ENCODE assay signal across 18 cellular contexts in genomic region chr14:65213316-65213715, GRCh38.
A peak's percentile ranks its signal among the peaks of the same experiment; 100 is the strongest.
DNase-seq lines count a peak whose midpoint lies in the region; ATAC-seq, FAIRE-seq and TF ChIP-seq lines count a peak whose summit lies in the region.
"Had no signal": no experiment of that assay in that cellular context is flagged by ENCODE, and none has a peak within 500 bp of the region (broad histone marks: within the 10 kb centered on the region; RNA-seq: fewer than 3 reads in every experiment).

No MANE protein-coding gene starts in this region.

- H3K4me1 Mint-ChIP-seq in astrocyte (ENCODE audit: low read depth, unreplicated experiment) = peaks cover 23% of the 10 kb centered on the region
- H3K4me1 Mint-ChIP-seq in stimulated activated memory B cell treated with anti-CD40 and anti-IgM and Interleukin-4, amounts not matched to agents 10 μg/mL and 1 μg/mL and 100 μg/mL, for 72 hours = peaks cover 62% of the 10 kb centered on the region

- H3K9me3 ChIP-seq in HAP-1 (no peaks in the 10 kb centered on the region), astrocyte (ENCODE audit: insufficient read depth, low read depth, low read length) (no peaks in the 10 kb centered on the region), iPS-20b (ENCODE audit: insufficient read depth, low read depth, low read length) (no peaks in the 10 kb centered on the region), BE2C (no peaks in the 10 kb centered on the region)

- H3K4me2 ChIP-seq in astrocyte (ENCODE audit: low read length) = no peak overlapping the region

- peaks cover 3% of the 10 kb centered on the region for H3K36me3 Mint-ChIP-seq in astrocyte (ENCODE audit: low read depth, unreplicated experiment)
- H3K36me3 Mint-ChIP-seq in stimulated activated memory B cell treated with anti-CD40 and anti-IgM and Interleukin-4, amounts not matched to agents 10 μg/mL and 1 μg/mL and 100 μg/mL, for 72 hours = peaks cover 6% of the 10 kb centered on the region
- H3K36me3 Mint-ChIP-seq: CD8-positive, alpha-beta T cell had no signal

- no peaks in the 10 kb centered on the region for H4K20me1 ChIP-seq in astrocyte (ENCODE audit: insufficient read depth, low read length)

- no peaks in the 10 kb centered on the region for H3K9me3 Mint-ChIP-seq in astrocyte (ENCODE audit: unreplicated experiment)
- no peaks in the 10 kb centered on the region for H3K9me3 Mint-ChIP-seq in stimulated activated memory B cell treated with anti-CD40 and anti-IgM and Interleukin-4, amounts not matched to agents 10 μg/mL and 1 μg/mL and 100 μg/mL, for 72 hours
- H3K9me3 Mint-ChIP-seq: CD8-positive, alpha-beta T cell had no signal

- H3K27ac ChIP-seq in astrocyte (ENCODE audit: low read depth, low read length) (no peak overlapping the region), iPS-20b (ENCODE audit: low read length) (no peak overlapping the region)

- no peak overlapping the region for H2AFZ ChIP-seq in astrocyte (ENCODE audit: low read depth, low read length)

- H3K27me3 ChIP-seq in HAP-1 (ENCODE audit: low read depth) (no peaks in the 10 kb centered on the region), astrocyte (ENCODE audit: insufficient read depth, low read length) (no peaks in the 10 kb centered on the region), iPS-20b (ENCODE audit: insufficient read depth, low read length) (no peaks in the 10 kb centered on the region), BE2C (no peaks in the 10 kb centered on the region)

- DNase-seq in HAP-1 (ENCODE audit: low spot score in 2 of 2) (peak; percentile 61 to 91), astrocyte (ENCODE audit: low read depth) (no peak), BE2C (no peak), Ammon's horn (ENCODE audit: low spot score) (no peak)
- DNase-seq: CD8-positive, alpha-beta T cell; DND-41; GF-D8; H7; NCI-H1417; NCI-H2029; NCI-H2171 treated with DMSO at 0.1 percent for 48 hours; NCI-H774 had no signal

- H3K36me3 ChIP-seq in HAP-1 (replicated peaks) (no peaks in the 10 kb centered on the region), astrocyte (ENCODE audit: insufficient read depth, low read length) (no peaks in the 10 kb centered on the region), iPS-20b (ENCODE audit: insufficient read depth, low read depth, low read length) (no peaks in the 10 kb centered on the region), BE2C (no peaks in the 10 kb centered on the region)

- peaks cover 4% of the 10 kb centered on the region for H3K27me3 Mint-ChIP-seq in astrocyte (ENCODE audit: low read depth, unreplicated experiment)
- H3K27me3 Mint-ChIP-seq in stimulated activated memory B cell treated with anti-CD40 and anti-IgM and Interleukin-4, amounts not matched to agents 10 μg/mL and 1 μg/mL and 100 μg/mL, for 72 hours = no peaks in the 10 kb centered on the region

- peak overlapping the region; percentile 5 for H3K27ac Mint-ChIP-seq in astrocyte (ENCODE audit: unreplicated experiment)
- H3K27ac Mint-ChIP-seq in stimulated activated memory B cell treated with anti-CD40 and anti-IgM and Interleukin-4, amounts not matched to agents 10 μg/mL and 1 μg/mL and 100 μg/mL, for 72 hours = peak overlapping the region; percentile 44
- H3K27ac Mint-ChIP-seq: CD8-positive, alpha-beta T cell had no signal

- H3K79me2 ChIP-seq in astrocyte (ENCODE audit: insufficient read depth, low read length) = no peaks in the 10 kb centered on the region

- H3K4me1 ChIP-seq in HAP-1 (peaks cover 18% of the 10 kb centered on the region), astrocyte (ENCODE audit: insufficient read depth, low read length) (peaks cover 20% of the 10 kb centered on the region), iPS-20b (ENCODE audit: insufficient read depth, low read length) (peaks cover 6% of the 10 kb centered on the region; the same call in 1 of the 2 replicates), BE2C (no peaks in the 10 kb centered on the region)

- no peak for ATAC-seq in stimulated activated memory B cell treated with anti-CD40 and anti-IgM and Interleukin-4, amounts not matched to agents 10 μg/mL and 1 μg/mL and 100 μg/mL, for 72 hours
- ATAC-seq in HG03565 (IDR thresholded peaks at IDR 0.05; ENCODE audit: unreplicated experiment) = no peak
- ATAC-seq: CD8-positive, alpha-beta T cell; Panc1; Right ventricle myocardium inferior had no signal

- no peak for FAIRE-seq in astrocyte (lab: Jason Lieb, UNC)
- FAIRE-seq: D721Med had no signal

- H3K9ac ChIP-seq in astrocyte (ENCODE audit: low read length) (no peak overlapping the region), iPS-20b (ENCODE audit: low read depth, low read length) (0 out of 2 replicates have a peak overlapping the region, but pooled peaks have one; percentile 29)

- H3K4me3 Mint-ChIP-seq in astrocyte (ENCODE audit: unreplicated experiment) = no peak overlapping the region
- H3K4me3 Mint-ChIP-seq in stimulated activated memory B cell treated with anti-CD40 and anti-IgM and Interleukin-4, amounts not matched to agents 10 μg/mL and 1 μg/mL and 100 μg/mL, for 72 hours = no peak overlapping the region
- H3K4me3 Mint-ChIP-seq: CD8-positive, alpha-beta T cell had no signal

- H3K4me3 ChIP-seq in HAP-1 = no peak overlapping the region
- no peak overlapping the region for H3K4me3 ChIP-seq in astrocyte (ENCODE audit: insufficient read depth, low read depth, low read length)
- no peak overlapping the region for H3K4me3 ChIP-seq in iPS-20b (ENCODE audit: low read length)
- H3K4me3 ChIP-seq in BE2C (ENCODE audit: low read depth, low read length) = no peak overlapping the region

- in situ Hi-C loops in HAP-1 (cut with MboI; ENCODE audit: low sequenced_read_pairs) = no loop called here

- TF ChIP-seq CTCF in astrocyte (IDR thresholded peaks at IDR 0.05; ENCODE audit: insufficient read depth, low read depth, low read length) (no peak), BE2C (IDR thresholded peaks at IDR 0.05; ENCODE audit: low read depth, low read length) (no peak)

Comparison
In these comparisons a context has a peak if more than half of its experiments do, and no peak if none do; other contexts are left out.
1. DNase-seq: peak in HAP-1 (2 of 2); none in astrocyte (single experiment), BE2C (single experiment) and Ammon's horn (single experiment).